ENCODE assay signal across 3 cellular contexts in genomic region chr6:56833127-56833791, GRCh38.
TF ChIP-seq lines count a peak whose summit lies in the region.

No MANE protein-coding gene starts in this region.

TF ChIP-seq in SK-N-SH treated with all-trans-retinoic acid at 6 μM for 48 hours, 23 proteins besides CTCF, POLR2A, EP300 and RAD21 (continued from another document):
- TF ChIP-seq CREB5 (CRISPR knock-in tag; IDR thresholded peaks at IDR 0.05; ENCODE audit: low read depth) (no peak), TCF4 (CRISPR knock-in tag; IDR thresholded peaks at IDR 0.05; ENCODE audit: borderline replicate concordance) (no peak), ESRRG (CRISPR knock-in tag; IDR thresholded peaks at IDR 0.05) (no peak), SNAI2 (CRISPR knock-in tag; IDR thresholded peaks at IDR 0.05) (no peak), ZC3H10 (CRISPR knock-in tag; IDR thresholded peaks at IDR 0.05) (no peak), POU6F1 (CRISPR knock-in tag; IDR thresholded peaks at IDR 0.05; ENCODE audit: borderline replicate concordance, low read depth) (no peak), PPARA (CRISPR knock-in tag; IDR thresholded peaks at IDR 0.05; ENCODE audit: borderline replicate concordance) (no peak), ARNTL (CRISPR knock-in tag; IDR thresholded peaks at IDR 0.05; ENCODE audit: borderline replicate concordance, low read depth) (no peak), TSHZ2 (CRISPR knock-in tag; IDR thresholded peaks at IDR 0.05) (no peak)

TF ChIP-seq in SK-N-SH, 30 proteins besides CTCF, POLR2A, EP300 and RAD21 (continued from another document):
- TF ChIP-seq EZH2phosphoT487 (IDR thresholded peaks at IDR 0.05; ENCODE audit: borderline replicate concordance, low read depth) (no peak), ELF1 (IDR thresholded peaks at IDR 0.05) (no peak), PBX3 (IDR thresholded peaks at IDR 0.05) (no peak), USF2 (IDR thresholded peaks at IDR 0.05; ENCODE audit: borderline replicate concordance, low read depth, low read length) (no peak), USF1 (IDR thresholded peaks at IDR 0.05; ENCODE audit: borderline replicate concordance, low read depth) (no peak), FOXM1 (IDR thresholded peaks at IDR 0.05; ENCODE audit: low read depth) (no peak), RXRA (IDR thresholded peaks at IDR 0.05; ENCODE audit: borderline replicate concordance, low read depth) (no peak), FOXJ3 (CRISPR knock-in tag; IDR thresholded peaks at IDR 0.05) (no peak), REST (IDR thresholded peaks at IDR 0.05; ENCODE audit: low read depth, low read length) (no peak)

TF ChIP-seq in GM12878, 131 proteins besides CTCF, POLR2A, EP300 and RAD21 (continued from another document):
- TF ChIP-seq MEF2B (IDR thresholded peaks at IDR 0.05; ENCODE audit: partially characterized antibody, poor library complexity, severe bottlenecking): peak; percentile 75
